In genomic region chr12:73330584-73331351, GRCh38 we compare ENCODE assay signal across 23 cellular contexts.
DNase-seq lines count a peak whose midpoint lies in the region; ATAC-seq, FAIRE-seq and TF ChIP-seq lines count a peak whose summit lies in the region.
"Had no signal": no experiment of that assay in that cellular context is flagged by ENCODE, and none has a peak within 500 bp of the region (broad histone marks: within the 10 kb centered on the region; RNA-seq: fewer than 3 reads in every experiment).

No MANE protein-coding gene starts in this region.

- no peaks in the 10 kb centered on the region for H3K4me1 ChIP-seq in A549
- no peaks in the 10 kb centered on the region for H3K4me1 ChIP-seq in K562 (replicated peaks in 1 of 2; ENCODE audit: control insufficient read depth in 2 of 2, insufficient read depth in 2 of 2, low read length in 2 of 2)
- no peaks in the 10 kb centered on the region for H3K4me1 ChIP-seq in kidney (ENCODE audit: control insufficient read depth in 1 of 2, insufficient read depth in 1 of 2, low read depth in 1 of 2, low read length in 2 of 2)
- no peaks in the 10 kb centered on the region for H3K4me1 ChIP-seq in PC-3 (ENCODE audit: insufficient read depth, low read length)

- H3K79me2 ChIP-seq in K562 (ENCODE audit: control insufficient read depth, insufficient read depth, low read length): no peaks in the 10 kb centered on the region
- H3K79me2 ChIP-seq in PC-3 (ENCODE audit: low read length): no peaks in the 10 kb centered on the region

- CTCF ChIA-PET in A549 (lab: Yijun Ruan, JAX) (no interaction called here), K562 (lab: Yijun Ruan, JAX; ENCODE audit: low intra/inter-chr PET ratio) (no interaction called here), PC-3 (lab: Charles Lee) (no interaction called here)

- H3K36me3 ChIP-seq in K562 (ENCODE audit: control insufficient read depth, insufficient read depth, low read length): no peaks in the 10 kb centered on the region
- no peaks in the 10 kb centered on the region for H3K36me3 ChIP-seq in kidney (ENCODE audit: control insufficient read depth in 1 of 2, insufficient read depth in 2 of 2, low read length in 2 of 2)
- no peaks in the 10 kb centered on the region for H3K36me3 ChIP-seq in PC-3 (ENCODE audit: low read depth, low read length)

- H3K9me3 ChIP-seq in A549: no peaks in the 10 kb centered on the region
- H3K9me3 ChIP-seq in K562 (replicated peaks; ENCODE audit: control insufficient read depth, insufficient read depth, low read depth, low read length): no peaks in the 10 kb centered on the region
- H3K9me3 ChIP-seq in kidney (ENCODE audit: control insufficient read depth in 1 of 2, low read length in 2 of 2): no peaks in the 10 kb centered on the region
- H3K9me3 ChIP-seq in PC-3 (ENCODE audit: low read length): no peaks in the 10 kb centered on the region

- no peak overlapping the region for H3K27ac ChIP-seq in A549
- no peak overlapping the region for H3K27ac ChIP-seq in K562 (ENCODE audit: extremely low read depth, low read depth, low read length)
- no peak overlapping the region for H3K27ac ChIP-seq in kidney (ENCODE audit: low read depth in 2 of 2, low read length in 2 of 2)
- H3K27ac ChIP-seq in PC-3 (ENCODE audit: low read length): no peak overlapping the region
- H3K27ac ChIP-seq: 22Rv1, GM23248 had no signal

- H3K9me2 ChIP-seq in PC-3 (replicated peaks; ENCODE audit: low read length): no peaks in the 10 kb centered on the region

- H4K20me1 ChIP-seq in K562 (replicated peaks; ENCODE audit: control insufficient read depth, insufficient read depth, low read length): no peaks in the 10 kb centered on the region
- H4K20me1 ChIP-seq in PC-3 (ENCODE audit: low read length): no peaks in the 10 kb centered on the region

- in situ Hi-C loops in K562 (cut with MboI): no loop called here

- ATAC-seq in A549: no peak
- no peak for ATAC-seq in K562
- ATAC-seq in PC-3: no peak

- H3K9ac ChIP-seq in K562 (ENCODE audit: insufficient read depth in 1 of 2, low read depth in 2 of 2, low read length in 2 of 2): no peak overlapping the region
- H3K9ac ChIP-seq in kidney (ENCODE audit: low read length in 2 of 2): no peak overlapping the region
- H3K9ac ChIP-seq in PC-3 (ENCODE audit: low read length): no peak overlapping the region
- H3K9ac ChIP-seq: GM23248 had no signal

- TF ChIP-seq RAD21 in A549 (conservative IDR thresholded peaks at IDR 0.05 in 1 of 2, IDR thresholded peaks at IDR 0.05 in 1 of 2): no peak
- no peak for TF ChIP-seq RAD21 in K562 (CRISPR knock-in tag; conservative IDR thresholded peaks at IDR 0.05 in 1 of 2, IDR thresholded peaks at IDR 0.05 in 1 of 2)

- POLR2A ChIA-PET in A549 (lab: Yijun Ruan, JAX) (no interaction called here), K562 (lab: Yijun Ruan, JAX) (no interaction called here), PC-3 (lab: Charles Lee; ENCODE audit: unreplicated experiment) (no interaction called here)

- H3F3A ChIP-seq in PC-3 (ENCODE audit: low read length, unreplicated experiment): no peaks in the 10 kb centered on the region

- no peak for DNase-seq in A549 (ENCODE audit: low read depth in 1 of 2, low spot score in 1 of 2)
- DNase-seq in K562 (ENCODE audit: extremely low read depth in 1 of 4, low spot score in 3 of 4): no peak
- no peak for DNase-seq in kidney
- DNase-seq in PC-3: no peak
- DNase-seq in activated CD4-positive, alpha-beta T cell treated with anti-CD3 and anti-CD28 coated beads, Interleukin-2, amount 50 U/mL, for 4 hours: no peak
- no peak for DNase-seq in pons (ENCODE audit: low spot score)
- DNase-seq in AG08395 (ENCODE audit: low spot score): no peak
- DNase-seq: ACHN; C1 segment of cervical spinal cord; Calu3; CD4-positive, alpha-beta memory T cell; COR-L47; DMS53; DMS79 treated with DMSO at 0.1 percent for 48 hours; GF-D8; GM23248; H9; HFFc6 had no signal

- TF ChIP-seq EP300 in A549 (IDR thresholded peaks at IDR 0.05) (no peak), K562 (IDR thresholded peaks at IDR 0.05; ENCODE audit: low read length) (no peak)

- TF ChIP-seq POLR2A in A549 (IDR thresholded peaks at IDR 0.05; ENCODE audit: low read length) (no peak), K562 (conservative IDR thresholded peaks at IDR 0.05) (no peak)

- H3K4me2 ChIP-seq in A549 (no peak overlapping the region), K562 (ENCODE audit: insufficient read depth, low read length) (no peak overlapping the region), PC-3 (ENCODE audit: low read length) (no peak overlapping the region)

- 0% methylated on average over 2 of the region's 2 CpGs for WGBS in A549 (ENCODE audit: missing lambda C conversion rate)
- WGBS in K562 (ENCODE audit: insufficient coverage, low coverage, missing lambda C conversion rate): 0% methylated on average over 2 of the region's 2 CpGs

- H3K4me3 ChIP-seq in A549 (no peak overlapping the region), K562 (no peak overlapping the region), kidney (ENCODE audit: low read length in 2 of 2) (no peak overlapping the region), PC-3 (ENCODE audit: low read length) (no peak overlapping the region)
- H3K4me3 ChIP-seq: GM23248 had no signal

- H2AFZ ChIP-seq in K562 (ENCODE audit: low read depth, low read length) (no peak overlapping the region), PC-3 (ENCODE audit: low read length) (no peak overlapping the region)
- H2AFZ ChIP-seq: GM23248 had no signal

- BruUV-seq in K562 (replicated peaks; lab: Mats Ljungman, UMichigan): no TSS peak
- BruUV-seq in PC-3 (replicated peaks; lab: Mats Ljungman, UMichigan): no TSS peak

- TF ChIP-seq CTCF in A549 (IDR thresholded peaks at IDR 0.05): no peak
- no peak for TF ChIP-seq CTCF in K562 (IDR thresholded peaks at IDR 0.05 in 2 of 3, conservative IDR thresholded peaks at IDR 0.05 in 1 of 3; ENCODE audit: insufficient read depth in 2 of 3, low read depth in 1 of 3, low read length in 3 of 3)
- TF ChIP-seq CTCF in kidney (IDR thresholded peaks at IDR 0.05; ENCODE audit: borderline replicate concordance, extremely low read depth, insufficient read depth): no peak
- TF ChIP-seq CTCF in PC-3 (conservative IDR thresholded peaks at IDR 0.05; ENCODE audit: low read depth, low read length): no peak

- no peak for FAIRE-seq in A549 (lab: Jason Lieb, UNC)
- no peak for FAIRE-seq in K562 (lab: Jason Lieb, UNC)
- FAIRE-seq in endometrium (lab: Jason Lieb, UNC): peak; percentile 71
- peak; percentile 8 for FAIRE-seq in kidney (lab: Jason Lieb, UNC)
- FAIRE-seq: A204.1, GM12891, GM18507 had no signal

- H3K9me1 ChIP-seq in K562 (ENCODE audit: control insufficient read depth, insufficient read depth, low read length): no peaks in the 10 kb centered on the region

- H3K27me3 ChIP-seq in K562 (ENCODE audit: control insufficient read depth in 2 of 2, insufficient read depth in 2 of 2, low read length in 2 of 2) (no peaks in the 10 kb centered on the region), PC-3 (ENCODE audit: low read length) (no peaks in the 10 kb centered on the region)

- intact Hi-C loops in K562 (cut with micrococcal nuclease): no loop called here
- intact Hi-C loops in kidney (cut with DNase I): no loop called here
- intact Hi-C loops in PC-3 (cut with micrococcal nuclease): no loop called here

TF ChIP-seq in A549, 52 proteins besides CTCF, POLR2A, EP300 and RAD21:
- TF ChIP-seq PHF8 (IDR thresholded peaks at IDR 0.05; ENCODE audit: borderline replicate concordance, low read depth): no peak
- TF ChIP-seq EHMT2 (IDR thresholded peaks at IDR 0.05; ENCODE audit: low read depth): no peak
- TF ChIP-seq CBX2 (IDR thresholded peaks at IDR 0.05; ENCODE audit: borderline replicate concordance, low read depth): no peak
- TF ChIP-seq MAFK (IDR thresholded peaks at IDR 0.05; ENCODE audit: partially characterized antibody): peak; percentile 84

TF ChIP-seq in K562, 482 proteins besides CTCF, POLR2A, EP300 and RAD21 (continues in another document):
- peak; percentile 73 for TF ChIP-seq ZNF316 (IDR thresholded peaks at IDR 0.05)
- TF ChIP-seq RBM14 (IDR thresholded peaks at IDR 0.05; ENCODE audit: borderline replicate concordance, insufficient read depth, low read depth, low read length): no peak
- TF ChIP-seq, protein P1, sequence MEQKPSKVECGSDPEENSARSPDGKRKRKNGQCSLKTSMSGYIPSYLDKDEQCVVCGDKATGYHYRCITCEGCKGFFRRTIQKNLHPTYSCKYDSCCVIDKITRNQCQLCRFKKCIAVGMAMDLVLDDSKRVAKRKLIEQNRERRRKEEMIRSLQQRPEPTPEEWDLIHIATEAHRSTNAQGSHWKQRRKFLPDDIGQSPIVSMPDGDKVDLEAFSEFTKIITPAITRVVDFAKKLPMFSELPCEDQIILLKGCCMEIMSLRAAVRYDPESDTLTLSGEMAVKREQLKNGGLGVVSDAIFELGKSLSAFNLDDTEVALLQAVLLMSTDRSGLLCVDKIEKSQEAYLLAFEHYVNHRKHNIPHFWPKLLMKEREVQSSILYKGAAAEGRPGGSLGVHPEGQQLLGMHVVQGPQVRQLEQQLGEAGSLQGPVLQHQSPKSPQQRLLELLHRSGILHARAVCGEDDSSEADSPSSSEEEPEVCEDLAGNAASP (IDR thresholded peaks at IDR 0.05): no peak
- peak; percentile 74 for TF ChIP-seq MAFF (IDR thresholded peaks at IDR 0.05; ENCODE audit: low read length)
- TF ChIP-seq HNRNPUL1 (IDR thresholded peaks at IDR 0.05; ENCODE audit: low read length): no peak
- TF ChIP-seq CREBBP (IDR thresholded peaks at IDR 0.05; ENCODE audit: low read depth, low read length): no peak
- no peak for TF ChIP-seq NCOA1 (IDR thresholded peaks at IDR 0.05; ENCODE audit: low read depth)
- TF ChIP-seq CHD2 (IDR thresholded peaks at IDR 0.05; ENCODE audit: low read depth, low read length): no peak
- TF ChIP-seq, protein P2, sequence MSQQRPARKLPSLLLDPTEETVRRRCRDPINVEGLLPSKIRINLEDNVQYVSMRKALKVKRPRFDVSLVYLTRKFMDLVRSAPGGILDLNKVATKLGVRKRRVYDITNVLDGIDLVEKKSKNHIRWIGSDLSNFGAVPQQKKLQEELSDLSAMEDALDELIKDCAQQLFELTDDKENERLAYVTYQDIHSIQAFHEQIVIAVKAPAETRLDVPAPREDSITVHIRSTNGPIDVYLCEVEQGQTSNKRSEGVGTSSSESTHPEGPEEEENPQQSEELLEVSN (IDR thresholded peaks at IDR 0.05; ENCODE audit: borderline replicate concordance in 1 of 2, extremely low read depth in 1 of 2, insufficient read depth in 1 of 2, insufficient read length in 1 of 2, low read depth in 1 of 2, low read length in 1 of 2, poor library complexity in 1 of 2, severe bottlenecking in 1 of 2): no peak

Comparison
In these comparisons a context has a peak if more than half of its experiments do, and no peak if none do; other contexts are left out.
1. Of the 35 proteins assayed by ChIP-seq in both K562 and A549: peak only in K562: none; only in A549: none; in both: MAFK; in neither: 34.